Comparison of ENCODE assay signal across 14 cellular contexts in the genomic region with DNA sequence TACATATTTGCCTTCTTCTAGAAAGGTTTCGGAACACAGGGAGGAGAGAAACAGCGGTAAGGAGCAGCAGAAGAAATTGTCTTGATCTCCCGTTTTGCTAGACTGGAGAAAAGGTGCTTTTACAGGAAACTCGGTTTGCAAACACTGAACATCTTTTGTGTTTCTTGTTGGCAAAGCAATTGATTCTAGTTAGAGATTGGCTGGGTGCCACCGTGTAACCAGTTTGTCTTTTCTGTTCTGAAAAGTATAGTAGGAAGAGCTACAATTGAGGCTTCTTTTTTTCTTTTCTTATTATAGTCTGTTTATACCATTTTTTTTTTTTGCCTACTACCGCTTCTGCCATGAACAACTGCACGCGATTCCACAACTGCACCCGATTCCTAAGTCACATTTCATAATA.
DNase-seq lines count a peak whose midpoint lies in the region; ATAC-seq, FAIRE-seq and TF ChIP-seq lines count a peak whose summit lies in the region.
"Had no signal": no experiment of that assay in that cellular context is flagged by ENCODE, and none has a peak within 500 bp of the region (broad histone marks: within the 10 kb centered on the region; RNA-seq: fewer than 3 reads in every experiment).

No MANE protein-coding gene starts in this region.

- H3K36me3 Mint-ChIP-seq in GM23338 (ENCODE audit: low read depth): no peaks in the 10 kb centered on the region

- DNase-seq in A549 (ENCODE audit: low read depth in 1 of 2, low spot score in 1 of 2): no peak
- DNase-seq in GM23338 (ENCODE audit: low spot score): no peak
- DNase-seq in PC-3: peak; percentile 68
- peak; percentile 8 for DNase-seq in globus pallidus (ENCODE audit: low spot score)
- no peak for DNase-seq in epidermal melanocyte (ENCODE audit: insufficient read length, low spot score)
- DNase-seq in islet precursor cell: no peak
- DNase-seq: activated CD4-positive, alpha-beta T cell treated with anti-CD3 and anti-CD28 coated beads, Interleukin-2, amount 50 U/mL, for 4 hours; activated T-cell treated with anti-CD3 and anti-CD28 coated beads, Interleukin-2, amount 50 U/mL, for 72 hours; amniotic stem cell; MG63; NCI-H82 had no signal

- TF ChIP-seq EP300 in A549 (IDR thresholded peaks at IDR 0.05): no peak

- no peak for TF ChIP-seq POLR2A in A549 (IDR thresholded peaks at IDR 0.05; ENCODE audit: low read length)

- H3K79me2 ChIP-seq in GM23338 (replicated peaks; ENCODE audit: insufficient read depth): no peaks in the 10 kb centered on the region
- H3K79me2 ChIP-seq in PC-3 (ENCODE audit: low read length): no peaks in the 10 kb centered on the region

- no peak for TF ChIP-seq RAD21 in A549 (conservative IDR thresholded peaks at IDR 0.05 in 1 of 2, IDR thresholded peaks at IDR 0.05 in 1 of 2)

- POLR2A ChIA-PET in A549 (lab: Yijun Ruan, JAX): no interaction called here
- POLR2A ChIA-PET in PC-3 (lab: Charles Lee; ENCODE audit: unreplicated experiment): no interaction called here

- H3K27ac ChIP-seq in A549 (peak overlapping the region in 1 of 2 experiments; percentile 39; a peak in 1 of 6 replicates), GM23338 (ENCODE audit: low read depth) (no peak overlapping the region), PC-3 (ENCODE audit: low read length) (no peak overlapping the region)
- H3K27ac ChIP-seq: tibial nerve had no signal

- BruUV-seq in PC-3 (replicated peaks; lab: Mats Ljungman, UMichigan): no TSS peak

- H3K9me3 ChIP-seq in A549 (no peaks in the 10 kb centered on the region), PC-3 (ENCODE audit: low read length) (no peaks in the 10 kb centered on the region)
- H3K9me3 ChIP-seq: MG63 had no signal

- intact Hi-C loops in PC-3 (cut with micrococcal nuclease): no loop called here

- no peaks in the 10 kb centered on the region for H3F3A ChIP-seq in GM23338 (replicated peaks; ENCODE audit: low read depth)
- H3F3A ChIP-seq in PC-3 (ENCODE audit: low read length, unreplicated experiment): no peaks in the 10 kb centered on the region

- no peak overlapping the region for H3K4me3 Mint-ChIP-seq in GM23338
- H3K4me3 Mint-ChIP-seq: activated T-cell treated with anti-CD3 and anti-CD28 coated beads, Interleukin-2, amount 50 U/mL, for 72 hours had no signal

- H3K9me3 Mint-ChIP-seq in GM23338: no peaks in the 10 kb centered on the region

- H3K27ac Mint-ChIP-seq in GM23338: no peak overlapping the region
- H3K27ac Mint-ChIP-seq: activated T-cell treated with anti-CD3 and anti-CD28 coated beads, Interleukin-2, amount 50 U/mL, for 72 hours had no signal

- H3K4me3 ChIP-seq in A549 (no peak overlapping the region), GM23338 (no peak overlapping the region), PC-3 (ENCODE audit: low read length) (no peak overlapping the region)
- H3K4me3 ChIP-seq: MG63, tibial nerve had no signal

- peaks cover 10% of the 10 kb centered on the region for H3K4me1 Mint-ChIP-seq in GM23338

- no peak for ATAC-seq in A549
- no peak for ATAC-seq in GM23338
- ATAC-seq in PC-3: no peak
- ATAC-seq in GM19035 (IDR thresholded peaks at IDR 0.05; ENCODE audit: unreplicated experiment): no peak
- ATAC-seq in GM21360 (IDR thresholded peaks at IDR 0.05; ENCODE audit: unreplicated experiment): no peak
- ATAC-seq: activated T-cell treated with anti-CD3 and anti-CD28 coated beads, Interleukin-2, amount 50 U/mL, for 72 hours had no signal

- H2AFZ ChIP-seq in GM23338 (peak overlapping the region; percentile 67; the same call in 1 of the 2 replicates), PC-3 (ENCODE audit: low read length) (peak overlapping the region; percentile 64)

- H3K36me3 ChIP-seq in GM23338 (ENCODE audit: insufficient read depth) (no peaks in the 10 kb centered on the region), PC-3 (ENCODE audit: low read depth, low read length) (no peaks in the 10 kb centered on the region)
- H3K36me3 ChIP-seq: MG63, tibial nerve had no signal

- H3K9ac ChIP-seq in PC-3 (ENCODE audit: low read length): no peak overlapping the region

- no peaks in the 10 kb centered on the region for H3K27me3 ChIP-seq in GM23338 (ENCODE audit: insufficient read depth)
- no peaks in the 10 kb centered on the region for H3K27me3 ChIP-seq in PC-3 (ENCODE audit: low read length)
- H3K27me3 ChIP-seq: MG63, tibial nerve had no signal

- H3K9me2 ChIP-seq in GM23338 (ENCODE audit: insufficient read depth): no peaks in the 10 kb centered on the region
- no peaks in the 10 kb centered on the region for H3K9me2 ChIP-seq in PC-3 (replicated peaks; ENCODE audit: low read length)

- 56% methylated on average over 9 of the region's 9 CpGs for WGBS in A549 (ENCODE audit: missing lambda C conversion rate)

- TF ChIP-seq CTCF in A549 (IDR thresholded peaks at IDR 0.05): no peak
- TF ChIP-seq CTCF in GM23338 (conservative IDR thresholded peaks at IDR 0.05; ENCODE audit: low read depth in 2 of 2): no peak
- no peak for TF ChIP-seq CTCF in PC-3 (conservative IDR thresholded peaks at IDR 0.05; ENCODE audit: low read depth, low read length)

- CTCF ChIA-PET in A549 (lab: Yijun Ruan, JAX) (no interaction called here), PC-3 (lab: Charles Lee) (interaction anchor here (0.6 kb wide), 1 partner anchor 15 kb away, joined by 4 read pairs; no protein-coding TSS in a partner anchor)

- H3K4me2 ChIP-seq in A549 (peak overlapping the region; percentile 23; the same call in 2 of the 3 replicates), GM23338 (no peak overlapping the region), PC-3 (ENCODE audit: low read length) (peak overlapping the region; percentile 28; the same call in 1 of the 2 replicates)

- 0 out of 3 replicates have a peak, but pooled peaks cover 4% of the 10 kb centered on the region for H3K4me1 ChIP-seq in A549
- H3K4me1 ChIP-seq in GM23338 (ENCODE audit: insufficient read depth): no peaks in the 10 kb centered on the region
- H3K4me1 ChIP-seq in PC-3 (ENCODE audit: insufficient read depth, low read length): peaks cover 11% of the 10 kb centered on the region

- peaks cover 2% of the 10 kb centered on the region for H3K27me3 Mint-ChIP-seq in GM23338 (ENCODE audit: insufficient read depth, low read depth, poor library complexity)

- no peak for FAIRE-seq in A549 (lab: Jason Lieb, UNC)

- no peaks in the 10 kb centered on the region for H4K20me1 ChIP-seq in GM23338 (replicated peaks; ENCODE audit: insufficient read depth)
- H4K20me1 ChIP-seq in PC-3 (ENCODE audit: low read length): no peaks in the 10 kb centered on the region

TF ChIP-seq in A549, 52 proteins besides CTCF, POLR2A, EP300 and RAD21 (continues in another document):
- no peak for TF ChIP-seq EHMT2 (IDR thresholded peaks at IDR 0.05; ENCODE audit: low read depth)
- TF ChIP-seq, protein P1, sequence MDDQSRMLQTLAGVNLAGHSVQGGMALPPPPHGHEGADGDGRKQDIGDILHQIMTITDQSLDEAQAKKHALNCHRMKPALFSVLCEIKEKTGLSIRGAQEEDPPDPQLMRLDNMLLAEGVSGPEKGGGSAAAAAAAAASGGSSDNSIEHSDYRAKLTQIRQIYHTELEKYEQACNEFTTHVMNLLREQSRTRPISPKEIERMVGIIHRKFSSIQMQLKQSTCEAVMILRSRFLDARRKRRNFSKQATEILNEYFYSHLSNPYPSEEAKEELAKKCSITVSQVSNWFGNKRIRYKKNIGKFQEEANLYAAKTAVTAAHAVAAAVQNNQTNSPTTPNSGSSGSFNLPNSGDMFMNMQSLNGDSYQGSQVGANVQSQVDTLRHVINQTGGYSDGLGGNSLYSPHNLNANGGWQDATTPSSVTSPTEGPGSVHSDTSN (IDR thresholded peaks at IDR 0.05): no peak
- no peak for TF ChIP-seq ZSCAN20 (CRISPR knock-in tag; IDR thresholded peaks at IDR 0.05)
- TF ChIP-seq TP53 (CRISPR knock-in tag; IDR thresholded peaks at IDR 0.05): no peak
- TF ChIP-seq MAFK (IDR thresholded peaks at IDR 0.05; ENCODE audit: partially characterized antibody): no peak
- TF ChIP-seq, protein P2, sequence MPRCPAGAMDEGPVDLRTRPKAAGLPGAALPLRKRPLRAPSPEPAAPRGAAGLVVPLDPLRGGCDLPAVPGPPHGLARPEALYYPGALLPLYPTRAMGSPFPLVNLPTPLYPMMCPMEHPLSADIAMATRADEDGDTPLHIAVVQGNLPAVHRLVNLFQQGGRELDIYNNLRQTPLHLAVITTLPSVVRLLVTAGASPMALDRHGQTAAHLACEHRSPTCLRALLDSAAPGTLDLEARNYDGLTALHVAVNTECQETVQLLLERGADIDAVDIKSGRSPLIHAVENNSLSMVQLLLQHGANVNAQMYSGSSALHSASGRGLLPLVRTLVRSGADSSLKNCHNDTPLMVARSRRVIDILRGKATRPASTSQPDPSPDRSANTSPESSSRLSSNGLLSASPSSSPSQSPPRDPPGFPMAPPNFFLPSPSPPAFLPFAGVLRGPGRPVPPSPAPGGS (IDR thresholded peaks at IDR 0.05): no peak
- no peak for TF ChIP-seq JUNB (IDR thresholded peaks at IDR 0.05)
- TF ChIP-seq MAZ (IDR thresholded peaks at IDR 0.05; ENCODE audit: borderline replicate concordance, low read depth, low read length): no peak

TF ChIP-seq in GM23338, 12 proteins besides CTCF, POLR2A, EP300 and RAD21 (continues in another document):
- TF ChIP-seq JUNB (IDR thresholded peaks at IDR 0.05; ENCODE audit: unreplicated experiment) (no peak), NANOG (IDR thresholded peaks at IDR 0.05; ENCODE audit: borderline replicate concordance) (no peak)
- TF ChIP-seq, protein P3, sequence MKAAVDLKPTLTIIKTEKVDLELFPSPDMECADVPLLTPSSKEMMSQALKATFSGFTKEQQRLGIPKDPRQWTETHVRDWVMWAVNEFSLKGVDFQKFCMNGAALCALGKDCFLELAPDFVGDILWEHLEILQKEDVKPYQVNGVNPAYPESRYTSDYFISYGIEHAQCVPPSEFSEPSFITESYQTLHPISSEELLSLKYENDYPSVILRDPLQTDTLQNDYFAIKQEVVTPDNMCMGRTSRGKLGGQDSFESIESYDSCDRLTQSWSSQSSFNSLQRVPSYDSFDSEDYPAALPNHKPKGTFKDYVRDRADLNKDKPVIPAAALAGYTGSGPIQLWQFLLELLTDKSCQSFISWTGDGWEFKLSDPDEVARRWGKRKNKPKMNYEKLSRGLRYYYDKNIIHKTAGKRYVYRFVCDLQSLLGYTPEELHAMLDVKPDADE (IDR thresholded peaks at IDR 0.05): no peak

Comparison
In these comparisons a context has a peak if more than half of its experiments do, and no peak if none do; other contexts are left out.
1. DNase-seq: peak in PC-3 (single experiment) and globus pallidus (single experiment); none in A549 (0 of 2), GM23338 (single experiment), epidermal melanocyte (single experiment) and islet precursor cell (single experiment).